Comparison of ENCODE assay signal across 8 cellular contexts in the genomic region with DNA sequence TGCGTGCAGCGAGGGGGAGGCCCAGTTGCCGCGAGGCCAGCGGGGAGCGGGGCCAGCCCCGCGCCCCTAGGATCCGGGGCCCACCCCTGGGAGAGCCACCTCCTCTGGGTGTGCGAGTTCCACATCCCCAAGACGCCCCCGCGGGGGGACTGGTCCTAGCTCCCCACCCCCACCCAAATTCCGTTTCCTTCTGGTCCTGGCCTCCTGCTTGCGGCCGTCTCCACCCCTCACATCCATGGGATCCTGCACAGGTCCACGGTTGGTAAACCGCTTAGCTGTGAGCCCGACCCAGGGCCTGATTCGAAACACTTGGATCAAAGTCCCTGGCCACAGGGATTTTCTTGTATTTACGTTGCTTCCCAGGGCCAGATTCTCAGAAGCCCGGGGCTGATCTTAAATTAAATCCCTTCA. TPM values are rescaled to one million over a fixed set of nuclear protein-coding genes. Genes with fewer than 3 reads are reported as not detected.
DNase-seq lines count a peak whose midpoint lies in the region.

No MANE protein-coding gene starts in this region.

- H3K4me3 ChIP-seq in endocrine pancreas (ENCODE audit: control insufficient read depth, insufficient read depth, low read length), result peak overlapping the region; percentile 35

- no peaks in the 10 kb centered on the region for H3K27me3 ChIP-seq in endocrine pancreas (ENCODE audit: control insufficient read depth, insufficient read depth, low read length)

- no peaks in the 10 kb centered on the region for H3K4me1 ChIP-seq in endocrine pancreas (ENCODE audit: control insufficient read depth, insufficient read depth, low read length)

- no peaks in the 10 kb centered on the region for H3K9me3 ChIP-seq in endocrine pancreas (ENCODE audit: control insufficient read depth, low read length)

- H3K9ac ChIP-seq in endocrine pancreas (ENCODE audit: control insufficient read depth, insufficient read depth, low read length), result peak overlapping the region; percentile 69

- DNase-seq in A172 (ENCODE audit: low spot score) (peak; percentile 46), LHCN-M2 (ENCODE audit: low read depth) (peak; percentile 21), mucosa of gallbladder (ENCODE audit: low spot score) (peak; percentile 25), D341Med (ENCODE audit: low spot score) (no peak), activated gamma-delta T cell treated with Interleukin-2 at 50 U/mL for 16 hours (no peak), NCI-H345 treated with DMSO at 0.1 percent for 48 hours (lab: John Stamatoyannopoulos, UW; ENCODE audit: unreplicated experiment) (no peak), T-helper 9 cell (no peak)

- no peaks in the 10 kb centered on the region for H3K36me3 ChIP-seq in endocrine pancreas (ENCODE audit: control insufficient read depth, insufficient read depth, low read length)

RNA-seq across cellular contexts. Expression of gene FBXO17, which starts 0.3 kb away (rescaled TPM):
- 15.1 and 21.9 TPM in 2 replicates for total RNA-seq in A172 (2014; rRNA removed; shearing (Covaris generic))
- total RNA-seq in LHCN-M2 (2014; rRNA removed), result 26.3 and 31.2 TPM in 2 replicates
- 26.8 TPM for polyA plus RNA-seq in LHCN-M2 (2012)
- total RNA-seq in mucosa of gallbladder, result 19.1 TPM

RNA-seq across cellular contexts. Expression of gene MRPS12, which starts 45.1 kb away (rescaled TPM):
- total RNA-seq in A172 (2014; rRNA removed; shearing (Covaris generic)), result 98.9 and 108 TPM in 2 replicates
- total RNA-seq in LHCN-M2 (2014; rRNA removed), result 67.2 and 80.3 TPM in 2 replicates
- polyA plus RNA-seq in LHCN-M2 (2012), result 58.0 TPM
- 30.0 TPM for total RNA-seq in mucosa of gallbladder

RNA-seq across cellular contexts. Expression of gene SARS2, which starts 45.3 kb away (rescaled TPM):
- total RNA-seq in A172 (2014; rRNA removed; shearing (Covaris generic)), result 19.8 and 29.6 TPM in 2 replicates
- 29.9 and 35.9 TPM in 2 replicates for total RNA-seq in LHCN-M2 (2014; rRNA removed)
- 20.1 TPM for polyA plus RNA-seq in LHCN-M2 (2012)
- total RNA-seq in mucosa of gallbladder, result 24.9 TPM

RNA-seq across cellular contexts. Expression of gene FBXO27, which starts 56.5 kb away (rescaled TPM):
- total RNA-seq in A172 (2014; rRNA removed; shearing (Covaris generic)), result 0.07 and 0.10 TPM in 2 replicates
- total RNA-seq in LHCN-M2 (2014; rRNA removed), result 4.4 and 14.0 TPM in 2 replicates
- 7.2 TPM for polyA plus RNA-seq in LHCN-M2 (2012)
- 28.1 TPM for total RNA-seq in mucosa of gallbladder

Comparison
In these comparisons a context has a peak if more than half of its experiments do, and no peak if none do; other contexts are left out.
1. DNase-seq: peak in A172 (single experiment), LHCN-M2 (single experiment) and mucosa of gallbladder (single experiment); none in D341Med (single experiment), activated gamma-delta T cell treated with Interleukin-2 at 50 U/mL for 16 hours (single experiment), NCI-H345 treated with DMSO at 0.1 percent for 48 hours (single experiment) and T-helper 9 cell (single experiment).